Comparison of ENCODE assay signal across 8 cellular contexts in genomic region chr1:212950243-212951057, GRCh38. TPM values are rescaled to one million over a fixed set of nuclear protein-coding genes. Genes with fewer than 3 reads are reported as not detected.
DNase-seq lines count a peak whose midpoint lies in the region; ATAC-seq, FAIRE-seq and TF ChIP-seq lines count a peak whose summit lies in the region.

TSS of gene VASH2 (plus strand) at chr1:212950541. CDS start at chr1:212951543, 1,002 bp downstream.

- no peaks in the 10 kb centered on the region for H3K27me3 ChIP-seq in small intestine (ENCODE audit: control insufficient read depth in 2 of 2, insufficient read depth in 2 of 2, low read length in 2 of 2)

- H3K9me3 ChIP-seq in small intestine (ENCODE audit: control insufficient read depth, low read depth): no peaks in the 10 kb centered on the region

- WGBS in small intestine, 3 donors: 1 to 2% (median 1%) methylated on average over 49 to 59 of the region's 59 CpGs

- FAIRE-seq in small intestine (lab: Jason Lieb, UNC) (no peak), RCC 7860 (lab: Jason Lieb, UNC) (no peak)

- H3K36me3 ChIP-seq in small intestine (ENCODE audit: control insufficient read depth in 2 of 2, insufficient read depth in 2 of 2, low read length in 2 of 2): no peaks in the 10 kb centered on the region

- in situ Hi-C loops in GM13976 (cut with MboI; ENCODE audit: low sequenced_read_pairs, unreplicated experiment): no loop called here
- in situ Hi-C loops in T47D (cut with HindIII; ENCODE audit: low pct_unique_long_range_greater_than_20kb, low sequenced_read_pairs): no loop called here

- no peak for TF ChIP-seq CTCF in GM13976 (IDR thresholded peaks at IDR 0.05; ENCODE audit: borderline replicate concordance, control extremely low read depth, extremely low read depth, insufficient read depth, missing control alignments)

- DNase-seq in GM13976 (ENCODE audit: low spot score): peak; percentile 95
- peak; percentile 95 for DNase-seq in NCI-H1436 (lab: John Stamatoyannopoulos, UW)
- peak; percentile 68 for DNase-seq in T1000 (lab: John Stamatoyannopoulos, UW)
- DNase-seq in T47D (ENCODE audit: low read depth in 1 of 2, low spot score in 1 of 2): peak; percentile 95 to 99
- peak; percentile 99 for DNase-seq in iPS-NIHi7 (ENCODE audit: extremely low spot score)
- peak; percentile 71 for DNase-seq in small intestine
- no peak for DNase-seq in RCC 7860 (ENCODE audit: low spot score)

- no peak within 1 kb of the TSS for H3K27ac ChIP-seq in small intestine (ENCODE audit: low read depth in 1 of 2, low read length in 1 of 2)

- H3K4me1 ChIP-seq in small intestine (ENCODE audit: control insufficient read depth in 2 of 2, insufficient read depth in 1 of 2, low read depth in 1 of 2, low read length in 1 of 2): no peaks in the 10 kb centered on the region

- H3K4me3 ChIP-seq in small intestine (ENCODE audit: low read depth in 1 of 2, low read length in 2 of 2): peak within 1 kb of the TSS; percentile 29 to 44

- ATAC-seq in HG02642 (IDR thresholded peaks at IDR 0.05; ENCODE audit: poor library complexity, unreplicated experiment): peak; percentile 97

RNA-seq across cellular contexts. Expression of gene VASH2, which starts in this region (rescaled TPM):
- under 1 TPM in 2 of 3 donors, not detected in 1; 0.27 to 0.30 TPM for polyA plus RNA-seq in small intestine

Comparison
In these comparisons a context has a peak if more than half of its experiments do, and no peak if none do; other contexts are left out.
1. Peak in DNase-seq and H3K4me3 ChIP-seq in small intestine; RNA of the gene not detected or under 1 TPM.